ENCODE assay signal across 9 cellular contexts in genomic region chr12:71439613-71440392, GRCh38. TPM values are rescaled to one million over a fixed set of nuclear protein-coding genes. Genes with fewer than 3 reads are reported as not detected.
DNase-seq lines count a peak whose midpoint lies in the region; ATAC-seq lines count a peak whose summit lies in the region.
"Had no signal": no experiment of that assay in that cellular context is flagged by ENCODE, and none has a peak within 500 bp of the region (broad histone marks: within the 10 kb centered on the region; RNA-seq: fewer than 3 reads in every experiment).

A gene with protein sequence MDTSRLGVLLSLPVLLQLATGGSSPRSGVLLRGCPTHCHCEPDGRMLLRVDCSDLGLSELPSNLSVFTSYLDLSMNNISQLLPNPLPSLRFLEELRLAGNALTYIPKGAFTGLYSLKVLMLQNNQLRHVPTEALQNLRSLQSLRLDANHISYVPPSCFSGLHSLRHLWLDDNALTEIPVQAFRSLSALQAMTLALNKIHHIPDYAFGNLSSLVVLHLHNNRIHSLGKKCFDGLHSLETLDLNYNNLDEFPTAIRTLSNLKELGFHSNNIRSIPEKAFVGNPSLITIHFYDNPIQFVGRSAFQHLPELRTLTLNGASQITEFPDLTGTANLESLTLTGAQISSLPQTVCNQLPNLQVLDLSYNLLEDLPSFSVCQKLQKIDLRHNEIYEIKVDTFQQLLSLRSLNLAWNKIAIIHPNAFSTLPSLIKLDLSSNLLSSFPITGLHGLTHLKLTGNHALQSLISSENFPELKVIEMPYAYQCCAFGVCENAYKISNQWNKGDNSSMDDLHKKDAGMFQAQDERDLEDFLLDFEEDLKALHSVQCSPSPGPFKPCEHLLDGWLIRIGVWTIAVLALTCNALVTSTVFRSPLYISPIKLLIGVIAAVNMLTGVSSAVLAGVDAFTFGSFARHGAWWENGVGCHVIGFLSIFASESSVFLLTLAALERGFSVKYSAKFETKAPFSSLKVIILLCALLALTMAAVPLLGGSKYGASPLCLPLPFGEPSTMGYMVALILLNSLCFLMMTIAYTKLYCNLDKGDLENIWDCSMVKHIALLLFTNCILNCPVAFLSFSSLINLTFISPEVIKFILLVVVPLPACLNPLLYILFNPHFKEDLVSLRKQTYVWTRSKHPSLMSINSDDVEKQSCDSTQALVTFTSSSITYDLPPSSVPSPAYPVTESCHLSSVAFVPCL (plus strand): TSS chr12:71439798. CDS start chr12:71440081, 283 bp downstream.

- H3K18ac ChIP-seq in neuronal stem cell (ENCODE audit: low read length) = peak within 1 kb of the TSS; percentile 84

- H3K36me3 ChIP-seq in neuronal stem cell (replicated peaks in 1 of 2; ENCODE audit: control insufficient read depth in 2 of 2, insufficient read depth in 2 of 2, low read length in 2 of 2) = no peaks in the 10 kb centered on the region

- peak within 1 kb of the TSS; percentile 92 for H2AFZ ChIP-seq in neuronal stem cell (ENCODE audit: low read length)

- peak within 1 kb of the TSS; percentile 89 for H3K9ac ChIP-seq in neuronal stem cell (ENCODE audit: low read depth, low read length, poor library complexity)

- H3K27ac Mint-ChIP-seq in activated T-cell treated with anti-CD3 and anti-CD28 coated beads, Interleukin-2, amount 50 U/mL, for 72 hours = no peak within 1 kb of the TSS

- no CpG with 5 or more reads among the region's 71 CpGs for WGBS in neuronal stem cell (ENCODE audit: extremely low coverage in 2 of 2, insufficient read length in 2 of 2, insufficient replicate concordance in 1 of 2), 2 donors

- H3K9me3 ChIP-seq in neuronal stem cell (replicated peaks in 1 of 2; ENCODE audit: control insufficient read depth in 2 of 2, insufficient read depth in 1 of 2, low read depth in 1 of 2, low read length in 2 of 2) = peaks cover 5 to 7% of the 10 kb centered on the region in 2 donors

- H4K91ac ChIP-seq in neuronal stem cell (ENCODE audit: low read depth, low read length, poor library complexity) = no peak within 1 kb of the TSS

- no peak within 1 kb of the TSS for H3K4ac ChIP-seq in neuronal stem cell (ENCODE audit: low read length)

- peak within 1 kb of the TSS; percentile 47 to 93 for H3K4me3 ChIP-seq in neuronal stem cell (ENCODE audit: low read length in 2 of 2)

- peak; percentile 81 to 85 for ATAC-seq in activated T-cell treated with anti-CD3 and anti-CD28 coated beads, Interleukin-2, amount 50 U/mL, for 72 hours (replicated peaks in 1 of 2)

- H3K27me3 Mint-ChIP-seq in activated T-cell treated with anti-CD3 and anti-CD28 coated beads, Interleukin-2, amount 50 U/mL, for 72 hours (ENCODE audit: low read depth) = peaks cover 75% of the 10 kb centered on the region

- H3K14ac ChIP-seq in neuronal stem cell (ENCODE audit: low read length) = peak within 1 kb of the TSS; percentile 91

- in situ Hi-C loops in KBM-7 (cut with MboI; ENCODE audit: low pct_unique_long_range_greater_than_20kb, low sequenced_read_pairs) = no loop called here

- no peaks in the 10 kb centered on the region for H3K79me1 ChIP-seq in neuronal stem cell (ENCODE audit: low read depth, low read length)

- no peak within 1 kb of the TSS for H2BK12ac ChIP-seq in neuronal stem cell (ENCODE audit: low read length)

- peak within 1 kb of the TSS; percentile 30 for H2BK5ac ChIP-seq in neuronal stem cell (ENCODE audit: low read length)

- peaks cover 23% of the 10 kb centered on the region for H3K4me1 Mint-ChIP-seq in activated T-cell treated with anti-CD3 and anti-CD28 coated beads, Interleukin-2, amount 50 U/mL, for 72 hours (ENCODE audit: low read depth)

- DNase-seq in NCI-H2029 treated with DMSO at 0.1 percent for 48 hours (lab: John Stamatoyannopoulos, UW) = peak; percentile 18
- DNase-seq in NCI-H2029 (lab: John Stamatoyannopoulos, UW) = no peak
- DNase-seq in KBM-7 = peak; percentile 25
- DNase-seq in activated T-cell treated with anti-CD3 and anti-CD28 coated beads, Interleukin-2, amount 50 U/mL, for 72 hours = peak; percentile 23 to 30
- DNase-seq in germinal center (ENCODE audit: low spot score) = peak; percentile 16
- DNase-seq in neuronal stem cell (ENCODE audit: low spot score) = peak; percentile 69
- no peak for DNase-seq in DMS79 treated with DMSO at 0.1 percent for 48 hours (lab: John Stamatoyannopoulos, UW)
- DNase-seq in effector CD4-positive, alpha-beta T cell = no peak

- no peak within 1 kb of the TSS for H2BK120ac ChIP-seq in neuronal stem cell (ENCODE audit: low read depth, low read length)

- H3K36me3 Mint-ChIP-seq in activated T-cell treated with anti-CD3 and anti-CD28 coated beads, Interleukin-2, amount 50 U/mL, for 72 hours (ENCODE audit: insufficient read depth in 2 of 2) = peaks cover 5 to 12% of the 10 kb centered on the region in 2 donors

- H3K27me3 ChIP-seq in neuronal stem cell (ENCODE audit: control insufficient read depth in 3 of 3, insufficient read depth in 3 of 3, low read depth in 1 of 3, low read length in 3 of 3) = peaks cover 7 to 58% (median 32%) of the 10 kb centered on the region in 3 experiments

- peaks cover 0 to 3% of the 10 kb centered on the region in 2 donors for H3K4me1 ChIP-seq in neuronal stem cell (ENCODE audit: control insufficient read depth in 2 of 2, insufficient read depth in 1 of 2, low read depth in 1 of 2, low read length in 2 of 2)

- no peak within 1 kb of the TSS for H4K8ac ChIP-seq in neuronal stem cell (ENCODE audit: low read depth, low read length)

- no peak within 1 kb of the TSS for H2AK5ac ChIP-seq in neuronal stem cell (ENCODE audit: low read depth, low read length)

- peak within 1 kb of the TSS; percentile 93 to 94 for H3K4me3 Mint-ChIP-seq in activated T-cell treated with anti-CD3 and anti-CD28 coated beads, Interleukin-2, amount 50 U/mL, for 72 hours

- peak within 1 kb of the TSS; percentile 99 for H3K4me2 ChIP-seq in neuronal stem cell (ENCODE audit: insufficient read depth, low read length, poor library complexity, severe bottlenecking)

- peak within 1 kb of the TSS; percentile 51 for H2BK15ac ChIP-seq in neuronal stem cell (ENCODE audit: low read length)

- H3K9me3 Mint-ChIP-seq in activated T-cell treated with anti-CD3 and anti-CD28 coated beads, Interleukin-2, amount 50 U/mL, for 72 hours = peaks cover 9 to 11% of the 10 kb centered on the region in 2 donors

- no peak within 1 kb of the TSS for H3K27ac ChIP-seq in neuronal stem cell (replicated peaks; ENCODE audit: low read length)

- peak within 1 kb of the TSS; percentile 40 for H3K23ac ChIP-seq in neuronal stem cell (ENCODE audit: low read depth, low read length, poor library complexity)

RNA-seq across cellular contexts. Expression of the gene that starts here (rescaled TPM):
- not detected for total RNA-seq in activated T-cell treated with anti-CD3 and anti-CD28 coated beads, Interleukin-2, amount 50 U/mL, for 72 hours
- 1.4 TPM for polyA plus RNA-seq in neuronal stem cell (2013, experiment 1 of 2)
- polyA plus RNA-seq in neuronal stem cell (2013, experiment 2 of 2) = 1.4 TPM
- total RNA-seq: activated CD8-positive, alpha-beta memory T cell treated with anti-CD3 and anti-CD28 coated beads for 36 hours had no signal

Comparison
In these comparisons a context has a peak if more than half of its experiments do, and no peak if none do; other contexts are left out.
1. DNase-seq: peak in NCI-H2029 treated with DMSO at 0.1 percent for 48 hours (single experiment), KBM-7 (single experiment), germinal center (single experiment) and neuronal stem cell (single experiment); none in NCI-H2029 (single experiment), DMS79 treated with DMSO at 0.1 percent for 48 hours (single experiment) and effector CD4-positive, alpha-beta T cell (single experiment).
2. Peak in DNase-seq and ATAC-seq in activated T-cell treated with anti-CD3 and anti-CD28 coated beads, Interleukin-2, amount 50 U/mL, for 72 hours; RNA of the gene not detected or under 1 TPM.